Comparison of ENCODE assay signal across 14 cellular contexts in genomic region chr4:16843831-16844508, GRCh38. TPM values are rescaled to one million over a fixed set of nuclear protein-coding genes. Genes with fewer than 3 reads are reported as not detected.
DNase-seq lines count a peak whose midpoint lies in the region; ATAC-seq and TF ChIP-seq lines count a peak whose summit lies in the region.
"Had no signal": no experiment of that assay in that cellular context is flagged by ENCODE, and none has a peak within 500 bp of the region (broad histone marks: within the 10 kb centered on the region; RNA-seq: fewer than 3 reads in every experiment).

No MANE protein-coding gene starts in this region.

- no peaks in the 10 kb centered on the region for H3K4me1 Mint-ChIP-seq in activated naive CD8-positive, alpha-beta T cell treated with anti-CD3 and anti-CD28 coated beads for 36 hours
- H3K4me1 Mint-ChIP-seq: IgD-negative memory B cell; stimulated activated naive B cell treated with anti-CD40 and anti-IgM and Interleukin-4, amounts not matched to agents 10 μg/mL and 1 μg/mL and 100 μg/mL, for 72 hours had no signal

- H3K27me3 Mint-ChIP-seq in activated naive CD8-positive, alpha-beta T cell treated with anti-CD3 and anti-CD28 coated beads for 36 hours = peaks cover 2% of the 10 kb centered on the region
- H3K27me3 Mint-ChIP-seq: IgD-negative memory B cell; stimulated activated naive B cell treated with anti-CD40 and anti-IgM and Interleukin-4, amounts not matched to agents 10 μg/mL and 1 μg/mL and 100 μg/mL, for 72 hours had no signal

- H3K4me3 ChIP-seq in fibroblast of villous mesenchyme (ENCODE audit: low read depth, low read length) = no peak overlapping the region
- no peak overlapping the region for H3K4me3 ChIP-seq in skeletal muscle cell (ENCODE audit: low read depth, low read length)
- H3K4me3 ChIP-seq: Peyer's patch had no signal

- TF ChIP-seq CTCF in fibroblast of villous mesenchyme (IDR thresholded peaks at IDR 0.05; ENCODE audit: insufficient read depth, low read depth, low read length) = no peak

- no peak for ATAC-seq in GM18858 (IDR thresholded peaks at IDR 0.05; ENCODE audit: unreplicated experiment)
- no peak for ATAC-seq in activated CD4-positive, CD25-positive, alpha-beta regulatory T cell treated with anti-CD3 and anti-CD28 coated beads, Interleukin-2, amount 50 U/mL, for 24 hours
- ATAC-seq: stimulated activated naive B cell treated with anti-CD40 and anti-IgM and Interleukin-4, amounts not matched to agents 10 μg/mL and 1 μg/mL and 100 μg/mL, for 72 hours had no signal

- H3K4me3 Mint-ChIP-seq in activated naive CD8-positive, alpha-beta T cell treated with anti-CD3 and anti-CD28 coated beads for 36 hours = no peak overlapping the region
- H3K4me3 Mint-ChIP-seq: IgD-negative memory B cell; stimulated activated naive B cell treated with anti-CD40 and anti-IgM and Interleukin-4, amounts not matched to agents 10 μg/mL and 1 μg/mL and 100 μg/mL, for 72 hours had no signal

- H3K36me3 Mint-ChIP-seq in activated naive CD8-positive, alpha-beta T cell treated with anti-CD3 and anti-CD28 coated beads for 36 hours = no peaks in the 10 kb centered on the region
- H3K36me3 Mint-ChIP-seq: IgD-negative memory B cell; stimulated activated naive B cell treated with anti-CD40 and anti-IgM and Interleukin-4, amounts not matched to agents 10 μg/mL and 1 μg/mL and 100 μg/mL, for 72 hours had no signal

- no peaks in the 10 kb centered on the region for H3K9me3 Mint-ChIP-seq in activated naive CD8-positive, alpha-beta T cell treated with anti-CD3 and anti-CD28 coated beads for 36 hours
- H3K9me3 Mint-ChIP-seq: stimulated activated naive B cell treated with anti-CD40 and anti-IgM and Interleukin-4, amounts not matched to agents 10 μg/mL and 1 μg/mL and 100 μg/mL, for 72 hours had no signal

- no peak overlapping the region for H3K27ac Mint-ChIP-seq in activated naive CD8-positive, alpha-beta T cell treated with anti-CD3 and anti-CD28 coated beads for 36 hours
- H3K27ac Mint-ChIP-seq: IgD-negative memory B cell; stimulated activated naive B cell treated with anti-CD40 and anti-IgM and Interleukin-4, amounts not matched to agents 10 μg/mL and 1 μg/mL and 100 μg/mL, for 72 hours had no signal

- peak; percentile 88 for DNase-seq in H4 (ENCODE audit: low spot score)
- DNase-seq in RPMI7951 (ENCODE audit: low read depth) = peak; percentile 29
- DNase-seq in fibroblast of villous mesenchyme (ENCODE audit: low read depth) = peak; percentile 95
- peak; percentile 61 for DNase-seq in skeletal muscle cell (ENCODE audit: low read depth)
- DNase-seq in activated naive CD8-positive, alpha-beta T cell treated with anti-CD3 and anti-CD28 coated beads for 36 hours = no peak
- DNase-seq: activated T-cell treated with anti-CD3 and anti-CD28 coated beads, Interleukin-2, amount 50 U/mL, for 1 hour; DMS153; NCI-H2107; occipital lobe; Peyer's patch; stimulated activated naive B cell treated with anti-CD40 and anti-IgM and Interleukin-4, amounts not matched to agents 10 μg/mL and 1 μg/mL and 100 μg/mL, for 72 hours had no signal

RNA-seq across cellular contexts. Expression of gene LDB2, which starts 54.5 kb away (rescaled TPM):
- total RNA-seq in H4 (2014; rRNA removed; shearing (Covaris generic)) = 16.8 and 21.6 TPM in 2 replicates
- total RNA-seq in RPMI7951 (2014; rRNA removed; shearing (Covaris generic)) = 0.24 and 0.98 TPM in 2 replicates
- 19.9 and 24.2 TPM in 2 replicates for total RNA-seq in fibroblast of villous mesenchyme
- not detected for total RNA-seq in activated naive CD8-positive, alpha-beta T cell treated with anti-CD3 and anti-CD28 coated beads for 36 hours
